20 cellular contexts compared by ENCODE assay signal in genomic region chr7:3957735-3958491, GRCh38.
A peak's percentile ranks its signal among the peaks of the same experiment; 100 is the strongest.
DNase-seq lines count a peak whose midpoint lies in the region; ATAC-seq, FAIRE-seq and TF ChIP-seq lines count a peak whose summit lies in the region.
"Had no signal": no experiment of that assay in that cellular context is flagged by ENCODE, and none has a peak within 500 bp of the region (broad histone marks: within the 10 kb centered on the region; RNA-seq: fewer than 3 reads in every experiment).

No MANE protein-coding gene starts in this region.

- no peak for TF ChIP-seq CTCF in D721Med (IDR thresholded peaks at IDR 0.05; ENCODE audit: insufficient read depth, missing control alignments)

- peaks cover 34% of the 10 kb centered on the region for H3K4me1 Mint-ChIP-seq in memory B cell
- H3K4me1 Mint-ChIP-seq: activated CD8-positive, alpha-beta memory T cell treated with anti-CD3 and anti-CD28 coated beads, Interleukin-2, amount 10 ng/mL, durations not matched to agents 7 days and 5 days; H9 had no signal

- ATAC-seq in GM18867 (IDR thresholded peaks at IDR 0.05; ENCODE audit: unreplicated experiment) (peak; percentile 46), GM21576 (IDR thresholded peaks at IDR 0.05; ENCODE audit: unreplicated experiment) (peak; percentile 42), HG03342 (IDR thresholded peaks at IDR 0.05; ENCODE audit: unreplicated experiment) (peak; percentile 49), memory B cell (ENCODE audit: low read depth) (peak; percentile 79)
- ATAC-seq: activated CD8-positive, alpha-beta memory T cell treated with anti-CD3 and anti-CD28 coated beads, Interleukin-2, amount 10 ng/mL, durations not matched to agents 7 days and 5 days; sciatic nerve had no signal

- H3K9me3 Mint-ChIP-seq in memory B cell, result peaks cover 3% of the 10 kb centered on the region
- H3K9me3 Mint-ChIP-seq: H9 had no signal

- peak overlapping the region; percentile 66 for H3K27ac Mint-ChIP-seq in memory B cell
- H3K27ac Mint-ChIP-seq: activated CD8-positive, alpha-beta memory T cell treated with anti-CD3 and anti-CD28 coated beads, Interleukin-2, amount 10 ng/mL, durations not matched to agents 7 days and 5 days had no signal

- DNase-seq in memory B cell (ENCODE audit: low spot score in 2 of 2) (peak in 1 of 2 donors; percentile 40), C1 segment of cervical spinal cord (lab: John Stamatoyannopoulos, UW) (no peak), D721Med (ENCODE audit: insufficient read length, low spot score) (no peak), dermis blood vessel endothelial cell (no peak), 8988T (no peak)
- DNase-seq: activated CD4-positive, CD25-positive, alpha-beta regulatory T cell; activated CD8-positive, alpha-beta memory T cell treated with anti-CD3 and anti-CD28 coated beads, Interleukin-2, amount 10 ng/mL, durations not matched to agents 7 days and 5 days; activated effector memory CD4-positive, alpha-beta T cell treated with anti-CD3 and anti-CD28 coated beads, Interleukin-2, amount 50 U/mL, for 16 hours; BE2C; DMS153; glutamatergic neuron; H9; Karpas-422; NCI-H1417; stimulated activated CD4-positive, alpha-beta T cell treated with anti-CD3 and anti-CD28 coated beads, Interleukin-2, amount 100 ng/mL, for 48 hours; T-helper 2 cell had no signal

- H3K4me3 Mint-ChIP-seq in memory B cell, result no peak overlapping the region
- H3K4me3 Mint-ChIP-seq: activated CD8-positive, alpha-beta memory T cell treated with anti-CD3 and anti-CD28 coated beads, Interleukin-2, amount 10 ng/mL, durations not matched to agents 7 days and 5 days; H9 had no signal

- H3K36me3 Mint-ChIP-seq in memory B cell, result peaks cover 2% of the 10 kb centered on the region
- H3K36me3 Mint-ChIP-seq: activated CD8-positive, alpha-beta memory T cell treated with anti-CD3 and anti-CD28 coated beads, Interleukin-2, amount 10 ng/mL, durations not matched to agents 7 days and 5 days had no signal

- H3K27me3 Mint-ChIP-seq in memory B cell, result peaks cover 6% of the 10 kb centered on the region
- H3K27me3 Mint-ChIP-seq: activated CD8-positive, alpha-beta memory T cell treated with anti-CD3 and anti-CD28 coated beads, Interleukin-2, amount 10 ng/mL, durations not matched to agents 7 days and 5 days had no signal

- FAIRE-seq in D721Med (lab: Jason Lieb, UNC), result no peak
